12 cellular contexts compared by ENCODE assay signal in genomic region chr2:47036489-47036769, GRCh38.
DNase-seq lines count a peak whose midpoint lies in the region; ATAC-seq and TF ChIP-seq lines count a peak whose summit lies in the region.
"Had no signal": no experiment of that assay in that cellular context is flagged by ENCODE, and none has a peak within 500 bp of the region (broad histone marks: within the 10 kb centered on the region; RNA-seq: fewer than 3 reads in every experiment).

No MANE protein-coding gene starts in this region.

- H3K9me3 ChIP-seq in SK-N-SH: no peaks in the 10 kb centered on the region
- H3K9me3 ChIP-seq in KOPT-K1 (ENCODE audit: insufficient read depth, low read length, poor library complexity, severe bottlenecking): no peaks in the 10 kb centered on the region
- no peaks in the 10 kb centered on the region for H3K9me3 ChIP-seq in gastrocnemius medialis

- H3K4me2 ChIP-seq in SK-N-SH: no peak overlapping the region

- no peaks in the 10 kb centered on the region for H3K36me3 ChIP-seq in SK-N-SH (replicated peaks in 1 of 2; ENCODE audit: control insufficient read depth in 1 of 2, insufficient read depth in 2 of 2, low read length in 1 of 2)
- peaks cover 98% of the 10 kb centered on the region for H3K36me3 ChIP-seq in KOPT-K1 (ENCODE audit: insufficient read depth, low read length)
- no peaks in the 10 kb centered on the region for H3K36me3 ChIP-seq in gastrocnemius medialis

- H4K20me1 ChIP-seq in SK-N-SH (ENCODE audit: insufficient read depth): no peaks in the 10 kb centered on the region

- POLR2A ChIA-PET in SK-N-SH (lab: Yijun Ruan, JAX): interaction anchor here (1.2 kb wide), 1 partner anchor 50 kb away, joined by 4 read pairs; no protein-coding TSS in a partner anchor

- CTCF ChIA-PET in SK-N-SH (lab: Yijun Ruan, JAX): interaction anchor here (1.6 to 1.7 kb wide), 2 partner anchors 10 to 118 kb away, joined by 4 to 6 read pairs; no protein-coding TSS in a partner anchor

- TF ChIP-seq RAD21 in SK-N-SH (IDR thresholded peaks at IDR 0.05; ENCODE audit: low read length): no peak

- H3K27me3 ChIP-seq in SK-N-SH (ENCODE audit: insufficient read depth) (no peaks in the 10 kb centered on the region), gastrocnemius medialis (no peaks in the 10 kb centered on the region)

- no peak overlapping the region for H3K9ac ChIP-seq in SK-N-SH

- no peak for DNase-seq in SK-N-SH
- no peak for DNase-seq in effector memory CD8-positive, alpha-beta T cell
- DNase-seq in gastrocnemius medialis: no peak
- no peak for DNase-seq in LoVo (ENCODE audit: low spot score)
- DNase-seq: hypothalamus, Karpas-422, NCI-H2171 had no signal

- H3K9me2 ChIP-seq in SK-N-SH: no peaks in the 10 kb centered on the region

- intact Hi-C loops in gastrocnemius medialis (cut with DNase I; ENCODE audit: low total_unique reads): no loop called here

- TF ChIP-seq POLR2A in gastrocnemius medialis (IDR thresholded peaks at IDR 0.05): no peak

- peaks cover 19% of the 10 kb centered on the region for H3F3A ChIP-seq in SK-N-SH (replicated peaks; ENCODE audit: insufficient read depth)

- ATAC-seq in SK-N-SH treated with all-trans-retinoic acid at 6 μM for 48 hours (no peak), gastrocnemius medialis (no peak), HG02870 (IDR thresholded peaks at IDR 0.05; ENCODE audit: unreplicated experiment) (no peak), GM18867 (IDR thresholded peaks at IDR 0.05; ENCODE audit: unreplicated experiment) (no peak)
- ATAC-seq in effector memory CD8-positive, alpha-beta T cell (replicated peaks): no peak

- in situ Hi-C loops in gastrocnemius medialis (cut with MboI; ENCODE audit: low sequenced_read_pairs in 4 of 4): no loop called here

- H3K4me1 ChIP-seq in SK-N-SH (ENCODE audit: control insufficient read depth in 1 of 2, insufficient read depth in 2 of 2, low read depth in 1 of 2, low read length in 1 of 2): peaks cover 35 to 85% of the 10 kb centered on the region in 2 experiments
- peaks cover 79 to 83% of the 10 kb centered on the region in 2 donors for H3K4me1 ChIP-seq in gastrocnemius medialis

- TF ChIP-seq CTCF in SK-N-SH (IDR thresholded peaks at IDR 0.05): no peak
- TF ChIP-seq CTCF in gastrocnemius medialis (IDR thresholded peaks at IDR 0.05 in 4 of 5, conservative IDR thresholded peaks at IDR 0.05 in 1 of 5): no peak

- no peak overlapping the region for H2AFZ ChIP-seq in SK-N-SH (ENCODE audit: low read depth)

- peaks cover 21% of the 10 kb centered on the region; the same call in 1 of the 2 replicates for H3K79me2 ChIP-seq in SK-N-SH (ENCODE audit: insufficient read depth)

- H3K4me3 ChIP-seq in SK-N-SH (ENCODE audit: low read depth in 2 of 2, low read length in 1 of 2) (no peak overlapping the region), gastrocnemius medialis (no peak overlapping the region)

- peaks cover 4 to 12% of the 10 kb centered on the region in 2 donors for H3K4me1 Mint-ChIP-seq in effector memory CD8-positive, alpha-beta T cell (ENCODE audit: low read depth in 2 of 2)

- H3K4me3 Mint-ChIP-seq in effector memory CD8-positive, alpha-beta T cell: no peak overlapping the region

- H3K27ac ChIP-seq in SK-N-SH (ENCODE audit: low read depth in 2 of 2, low read length in 1 of 2): peak overlapping the region; percentile 100; a peak in 3 of 4 replicates
- peak overlapping the region; percentile 83 for H3K27ac ChIP-seq in KOPT-K1 (ENCODE audit: low read depth, low read length, poor library complexity, severe bottlenecking)
- H3K27ac ChIP-seq in gastrocnemius medialis: peak overlapping the region; percentile 88 to 94 (median 92)
- H3K27ac ChIP-seq: 22Rv1 had no signal

- peaks cover 29% of the 10 kb centered on the region for H3K36me3 Mint-ChIP-seq in effector memory CD8-positive, alpha-beta T cell (ENCODE audit: insufficient read depth)

- peak overlapping the region; percentile 22 to 85 for H3K27ac Mint-ChIP-seq in effector memory CD8-positive, alpha-beta T cell

- H3K9me3 Mint-ChIP-seq in effector memory CD8-positive, alpha-beta T cell: no peaks in the 10 kb centered on the region

- no peak for TF ChIP-seq EP300 in SK-N-SH (IDR thresholded peaks at IDR 0.05; ENCODE audit: borderline replicate concordance in 1 of 2, low read depth in 1 of 2, low read length in 1 of 2)

- WGBS in SK-N-SH (ENCODE audit: low lambda C conversion rate): 94% methylated on average over 4 of the region's 4 CpGs

- H3K27me3 Mint-ChIP-seq in effector memory CD8-positive, alpha-beta T cell: no peaks in the 10 kb centered on the region

TF ChIP-seq in SK-N-SH, 30 proteins besides CTCF, POLR2A, EP300 and RAD21:
- no peak for TF ChIP-seq RXRA (IDR thresholded peaks at IDR 0.05; ENCODE audit: borderline replicate concordance, low read depth)
TF ChIP-seq in SK-N-SH: peak in this region for 0.

TF ChIP-seq in SK-N-SH treated with all-trans-retinoic acid at 6 μM for 48 hours, 23 proteins besides CTCF, POLR2A, EP300 and RAD21:
- no peak for TF ChIP-seq GLIS3 (CRISPR knock-in tag; IDR thresholded peaks at IDR 0.05)
- no peak for TF ChIP-seq CSRNP3 (CRISPR knock-in tag; IDR thresholded peaks at IDR 0.05)
- TF ChIP-seq ZNF565 (CRISPR knock-in tag; conservative IDR thresholded peaks at IDR 0.05; ENCODE audit: low read depth): no peak
- no peak for TF ChIP-seq OSR1 (CRISPR knock-in tag; IDR thresholded peaks at IDR 0.05)
- no peak for TF ChIP-seq ZFP30 (CRISPR knock-in tag; IDR thresholded peaks at IDR 0.05)
- no peak for TF ChIP-seq RARB (CRISPR knock-in tag; IDR thresholded peaks at IDR 0.05)
- no peak for TF ChIP-seq POU6F1 (CRISPR knock-in tag; IDR thresholded peaks at IDR 0.05; ENCODE audit: borderline replicate concordance, low read depth)
- no peak for TF ChIP-seq TCF4 (CRISPR knock-in tag; IDR thresholded peaks at IDR 0.05; ENCODE audit: borderline replicate concordance)
- no peak for TF ChIP-seq TSHZ2 (CRISPR knock-in tag; IDR thresholded peaks at IDR 0.05)
